Comparison of ENCODE assay signal across 3 cellular contexts in the genomic region with DNA sequence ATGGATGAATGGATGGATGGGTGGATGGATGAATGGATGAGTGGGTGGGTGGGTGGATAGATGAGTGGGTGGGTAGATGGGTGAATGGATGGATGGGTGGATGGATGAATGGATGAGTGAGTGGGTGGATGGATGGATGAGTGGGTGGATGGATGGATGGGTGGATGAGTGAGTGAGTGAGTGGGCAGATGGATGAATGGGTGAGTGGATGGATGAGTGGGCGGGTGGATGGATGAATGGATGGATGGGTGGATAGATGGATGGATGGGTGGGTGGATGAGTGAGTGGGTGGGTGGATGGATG.
TF ChIP-seq lines count a peak whose summit lies in the region.

No MANE protein-coding gene starts in this region.

TF ChIP-seq in GM12891, 5 proteins besides CTCF, POLR2A, EP300 and RAD21:
- TF ChIP-seq SPI1 (IDR thresholded peaks at IDR 0.05; ENCODE audit: low read depth, low read length) (no peak), POLR2AphosphoS5 (IDR thresholded peaks at IDR 0.05; ENCODE audit: low read depth, low read length) (no peak), POU2F2 (IDR thresholded peaks at IDR 0.05; ENCODE audit: low read depth, low read length) (no peak), PAX5 (IDR thresholded peaks at IDR 0.05; ENCODE audit: insufficient read depth, low read length, severe bottlenecking) (no peak), TAF1 (IDR thresholded peaks at IDR 0.05; ENCODE audit: low read depth, low read length) (no peak)

TF ChIP-seq in IMR-90, 13 proteins besides CTCF, POLR2A, EP300 and RAD21:
- no peak for TF ChIP-seq CHD1 (IDR thresholded peaks at IDR 0.05; ENCODE audit: low read depth, low read length)
- no peak for TF ChIP-seq SMC3 (IDR thresholded peaks at IDR 0.05; ENCODE audit: low read depth, low read length)
- TF ChIP-seq NFE2L2 (IDR thresholded peaks at IDR 0.05; ENCODE audit: low read depth, low read length) = no peak
- TF ChIP-seq BHLHE40 (IDR thresholded peaks at IDR 0.05; ENCODE audit: low read depth, low read length) = no peak
- no peak for TF ChIP-seq CEBPB (IDR thresholded peaks at IDR 0.05; ENCODE audit: low read depth, low read length)
- TF ChIP-seq MAFK (IDR thresholded peaks at IDR 0.05; ENCODE audit: low read depth, low read length) = no peak
- TF ChIP-seq RCOR1 (IDR thresholded peaks at IDR 0.05; ENCODE audit: insufficient replicate concordance, low read length) = no peak
- no peak for TF ChIP-seq FOS (IDR thresholded peaks at IDR 0.05; ENCODE audit: low read depth, low read length)
- no peak for TF ChIP-seq RFX5 (IDR thresholded peaks at IDR 0.05; ENCODE audit: low read depth, low read length)
- no peak for TF ChIP-seq MXI1 (IDR thresholded peaks at IDR 0.05; ENCODE audit: borderline replicate concordance, low read depth, low read length)
- TF ChIP-seq MAZ (IDR thresholded peaks at IDR 0.05; ENCODE audit: borderline replicate concordance, low read depth, low read length) = no peak
- TF ChIP-seq, protein P1, sequence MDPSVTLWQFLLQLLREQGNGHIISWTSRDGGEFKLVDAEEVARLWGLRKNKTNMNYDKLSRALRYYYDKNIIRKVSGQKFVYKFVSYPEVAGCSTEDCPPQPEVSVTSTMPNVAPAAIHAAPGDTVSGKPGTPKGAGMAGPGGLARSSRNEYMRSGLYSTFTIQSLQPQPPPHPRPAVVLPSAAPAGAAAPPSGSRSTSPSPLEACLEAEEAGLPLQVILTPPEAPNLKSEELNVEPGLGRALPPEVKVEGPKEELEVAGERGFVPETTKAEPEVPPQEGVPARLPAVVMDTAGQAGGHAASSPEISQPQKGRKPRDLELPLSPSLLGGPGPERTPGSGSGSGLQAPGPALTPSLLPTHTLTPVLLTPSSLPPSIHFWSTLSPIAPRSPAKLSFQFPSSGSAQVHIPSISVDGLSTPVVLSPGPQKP (IDR thresholded peaks at IDR 0.05; ENCODE audit: borderline replicate concordance, low read depth, low read length) = no peak
- TF ChIP-seq, protein P2, sequence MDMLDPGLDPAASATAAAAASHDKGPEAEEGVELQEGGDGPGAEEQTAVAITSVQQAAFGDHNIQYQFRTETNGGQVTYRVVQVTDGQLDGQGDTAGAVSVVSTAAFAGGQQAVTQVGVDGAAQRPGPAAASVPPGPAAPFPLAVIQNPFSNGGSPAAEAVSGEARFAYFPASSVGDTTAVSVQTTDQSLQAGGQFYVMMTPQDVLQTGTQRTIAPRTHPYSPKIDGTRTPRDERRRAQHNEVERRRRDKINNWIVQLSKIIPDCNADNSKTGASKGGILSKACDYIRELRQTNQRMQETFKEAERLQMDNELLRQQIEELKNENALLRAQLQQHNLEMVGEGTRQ (IDR thresholded peaks at IDR 0.05; ENCODE audit: low read depth, low read length) = no peak

TF ChIP-seq in K562, 482 proteins besides CTCF, POLR2A, EP300 and RAD21:
- TF ChIP-seq BCOR (IDR thresholded peaks at IDR 0.05) (no peak), EGR1 (conservative IDR thresholded peaks at IDR 0.05) (peak; percentile 87)
